In the genomic region with DNA sequence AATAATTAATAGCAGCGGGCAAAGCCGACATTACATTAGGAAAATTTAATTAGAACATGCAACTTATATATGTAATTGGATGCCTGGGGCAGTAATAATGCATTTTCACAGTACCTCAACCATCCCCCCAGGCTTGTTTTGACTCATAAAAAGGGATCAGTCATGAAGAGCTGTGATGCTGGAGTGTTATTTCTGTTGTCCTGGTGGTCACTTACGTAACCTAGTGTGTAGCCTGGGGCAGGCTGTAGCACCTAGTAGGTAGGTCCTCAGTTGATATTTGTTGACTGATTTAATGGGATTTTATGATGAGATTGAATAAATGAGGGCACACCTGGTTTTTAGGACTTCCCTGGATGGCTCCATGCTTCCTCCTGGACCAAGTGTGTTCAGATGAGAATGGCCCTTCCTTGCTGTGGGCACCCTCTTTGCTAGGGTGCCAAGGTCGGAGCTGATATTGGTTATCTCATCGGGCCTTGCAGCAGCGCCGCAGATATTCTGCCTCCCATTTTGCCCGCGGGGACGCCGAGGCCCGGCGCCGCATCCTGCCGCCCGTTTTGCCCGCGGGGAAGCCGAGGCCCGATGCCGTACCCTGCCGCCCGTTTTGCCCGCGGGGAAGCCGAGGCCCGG, we compare ENCODE assay signal across 12 cellular contexts.
DNase-seq lines count a peak whose midpoint lies in the region; ATAC-seq and TF ChIP-seq lines count a peak whose summit lies in the region.
"Had no signal": no experiment of that assay in that cellular context is flagged by ENCODE, and none has a peak within 500 bp of the region (broad histone marks: within the 10 kb centered on the region; RNA-seq: fewer than 3 reads in every experiment).

No MANE protein-coding gene starts in this region.

- no peak overlapping the region for H4K8ac ChIP-seq in neuronal stem cell (ENCODE audit: low read depth, low read length)

- no peak overlapping the region for H2AK5ac ChIP-seq in neuronal stem cell (ENCODE audit: low read depth, low read length)

- DNase-seq in NCI-H748 (lab: John Stamatoyannopoulos, UW; ENCODE audit: unreplicated experiment), result peak; percentile 15
- no peak for DNase-seq in NCI-H748 treated with DMSO at 0.1 percent for 48 hours (lab: John Stamatoyannopoulos, UW)
- peak; percentile 53 for DNase-seq in NB4 (ENCODE audit: low read depth)
- DNase-seq in epithelial cell of esophagus (ENCODE audit: low read depth), result peak; percentile 45
- no peak for DNase-seq in neuronal stem cell (ENCODE audit: low spot score)
- DNase-seq: adrenal gland, cortex of kidney, NCI-H1694 treated with DMSO at 0.1 percent for 48 hours, NCI-H82 had no signal

- H3K36me3 ChIP-seq in skeletal muscle tissue (ENCODE audit: control insufficient read depth in 3 of 3, insufficient read depth in 3 of 3, low read length in 3 of 3) (no peaks in the 10 kb centered on the region), neuronal stem cell (replicated peaks in 1 of 2; ENCODE audit: control insufficient read depth in 2 of 2, insufficient read depth in 2 of 2, low read length in 2 of 2) (no peaks in the 10 kb centered on the region)
- H3K36me3 ChIP-seq: adrenal gland had no signal

- H3K4ac ChIP-seq in neuronal stem cell (ENCODE audit: low read length), result no peak overlapping the region

- H3K27ac ChIP-seq in skeletal muscle tissue (ENCODE audit: low read depth, low read length) (no peak overlapping the region), neuronal stem cell (replicated peaks; ENCODE audit: low read length) (no peak overlapping the region)
- H3K27ac ChIP-seq: adrenal gland had no signal

- no peak overlapping the region for H3K4me2 ChIP-seq in neuronal stem cell (ENCODE audit: insufficient read depth, low read length, poor library complexity, severe bottlenecking)

- no peak overlapping the region for H2BK15ac ChIP-seq in neuronal stem cell (ENCODE audit: low read length)

- H2BK120ac ChIP-seq in neuronal stem cell (ENCODE audit: low read depth, low read length), result no peak overlapping the region

- H3K14ac ChIP-seq in neuronal stem cell (ENCODE audit: low read length), result no peak overlapping the region

- no peak overlapping the region for H2BK5ac ChIP-seq in neuronal stem cell (ENCODE audit: low read length)

- H2AFZ ChIP-seq in neuronal stem cell (ENCODE audit: low read length), result no peak overlapping the region

- ATAC-seq in HG02852 (IDR thresholded peaks at IDR 0.05; ENCODE audit: unreplicated experiment) (no peak), HG03039 (IDR thresholded peaks at IDR 0.05; ENCODE audit: unreplicated experiment) (no peak)

- H3K9me3 ChIP-seq in skeletal muscle tissue (ENCODE audit: control insufficient read depth in 3 of 3, low read length in 3 of 3) (peaks cover 0 to 4% (median 0%) of the 10 kb centered on the region in 3 donors), neuronal stem cell (replicated peaks in 1 of 2; ENCODE audit: control insufficient read depth in 2 of 2, insufficient read depth in 1 of 2, low read depth in 1 of 2, low read length in 2 of 2) (no peaks in the 10 kb centered on the region)
- H3K9me3 ChIP-seq: adrenal gland had no signal

- TF ChIP-seq CTCF in NB4 (IDR thresholded peaks at IDR 0.05; ENCODE audit: low read depth, low read length) (no peak), epithelial cell of esophagus (IDR thresholded peaks at IDR 0.05; ENCODE audit: insufficient read depth, low read depth, low read length, missing control alignments) (no peak)

- H3K79me1 ChIP-seq in neuronal stem cell (ENCODE audit: low read depth, low read length), result no peaks in the 10 kb centered on the region

- H3K4me1 ChIP-seq in skeletal muscle tissue (ENCODE audit: control insufficient read depth in 3 of 3, insufficient read depth in 3 of 3, low read length in 3 of 3), result peaks cover 2 to 6% (median 3%) of the 10 kb centered on the region in 3 donors
- H3K4me1 ChIP-seq in neuronal stem cell (ENCODE audit: control insufficient read depth in 2 of 2, insufficient read depth in 1 of 2, low read depth in 1 of 2, low read length in 2 of 2), result no peaks in the 10 kb centered on the region
- H3K4me1 ChIP-seq: adrenal gland had no signal

- H3K4me3 ChIP-seq in NB4 (ENCODE audit: low read depth, low read length) (peak overlapping the region; percentile 37), epithelial cell of esophagus (ENCODE audit: low read length) (no peak overlapping the region), skeletal muscle tissue (ENCODE audit: low read length in 3 of 3) (peak overlapping the region in 2 of 3 donors; percentile 22 to 45), neuronal stem cell (ENCODE audit: low read length in 2 of 2) (no peak overlapping the region)
- H3K4me3 ChIP-seq: adrenal gland had no signal

- no peak overlapping the region for H3K23ac ChIP-seq in neuronal stem cell (ENCODE audit: low read depth, low read length, poor library complexity)

- H3K18ac ChIP-seq in neuronal stem cell (ENCODE audit: low read length), result no peak overlapping the region

- no CpG with 5 or more reads among the region's 27 CpGs for WGBS in neuronal stem cell (ENCODE audit: extremely low coverage in 2 of 2, insufficient read length in 2 of 2, insufficient replicate concordance in 1 of 2), 2 donors

- no peak overlapping the region for H2BK12ac ChIP-seq in neuronal stem cell (ENCODE audit: low read length)

- no peak overlapping the region for H3K9ac ChIP-seq in skeletal muscle tissue (ENCODE audit: low read depth in 1 of 3, low read length in 3 of 3)
- H3K9ac ChIP-seq in neuronal stem cell (ENCODE audit: low read depth, low read length, poor library complexity), result no peak overlapping the region

- no peak overlapping the region for H4K91ac ChIP-seq in neuronal stem cell (ENCODE audit: low read depth, low read length, poor library complexity)

- peaks cover 0 to 28% (median 16%) of the 10 kb centered on the region in 3 donors for H3K27me3 ChIP-seq in skeletal muscle tissue (ENCODE audit: control insufficient read depth in 3 of 3, insufficient read depth in 3 of 3, low read length in 3 of 3)
- no peaks in the 10 kb centered on the region for H3K27me3 ChIP-seq in neuronal stem cell (ENCODE audit: control insufficient read depth in 3 of 3, insufficient read depth in 3 of 3, low read depth in 1 of 3, low read length in 3 of 3)
- H3K27me3 ChIP-seq: adrenal gland had no signal

- TF ChIP-seq POLR2A in NB4 (IDR thresholded peaks at IDR 0.05; ENCODE audit: extremely low read depth, insufficient read length), result no peak

Comparison
In these comparisons a context has a peak if more than half of its experiments do, and no peak if none do; other contexts are left out.
1. DNase-seq: peak in NCI-H748 (single experiment), NB4 (single experiment) and epithelial cell of esophagus (single experiment); none in NCI-H748 treated with DMSO at 0.1 percent for 48 hours (single experiment) and neuronal stem cell (single experiment).
2. H3K4me3 ChIP-seq: peak in NB4 (single experiment) and skeletal muscle tissue (2 of 3); none in epithelial cell of esophagus (single experiment) and neuronal stem cell (0 of 2).